In the genomic region with DNA sequence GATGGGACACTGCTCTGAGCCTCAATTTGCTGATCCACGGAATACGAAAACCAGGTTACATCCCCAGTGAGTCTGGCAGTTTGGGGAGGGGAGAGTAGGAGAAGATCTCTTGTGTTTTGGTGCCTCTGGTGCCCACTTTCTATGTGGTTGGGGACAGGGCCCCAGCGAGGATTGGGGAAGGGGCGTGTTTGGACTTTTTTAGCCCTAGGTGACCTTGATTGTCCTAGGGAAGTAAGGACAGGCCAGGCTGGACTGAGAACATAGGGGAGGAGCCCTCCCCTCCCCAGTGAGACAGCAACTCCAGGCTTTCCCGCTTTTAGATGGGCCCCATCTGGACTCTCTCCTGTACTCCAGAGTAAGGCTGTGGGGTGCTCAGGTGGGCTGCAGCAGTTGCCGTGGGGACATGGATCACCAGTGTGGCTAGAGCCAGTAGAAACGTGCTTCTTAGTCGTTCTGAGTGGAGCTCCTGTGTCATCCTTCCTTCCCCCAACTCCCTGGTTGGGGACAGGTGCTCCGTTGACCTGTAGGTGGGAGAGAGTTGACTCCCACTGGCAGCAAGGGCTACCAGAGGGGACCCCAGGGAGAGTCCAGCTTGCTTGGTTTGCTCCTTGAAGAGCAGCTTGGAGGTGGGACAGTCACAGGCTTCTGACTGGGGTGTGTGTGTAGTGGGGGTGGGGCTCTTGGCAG, we compare ENCODE assay signal across 2 cellular contexts.
TF ChIP-seq lines count a peak whose summit lies in the region.

No MANE protein-coding gene starts in this region.

TF ChIP-seq in SK-N-SH, 30 proteins besides CTCF, POLR2A, EP300 and RAD21 (continued from another document):
- TF ChIP-seq, protein P1, sequence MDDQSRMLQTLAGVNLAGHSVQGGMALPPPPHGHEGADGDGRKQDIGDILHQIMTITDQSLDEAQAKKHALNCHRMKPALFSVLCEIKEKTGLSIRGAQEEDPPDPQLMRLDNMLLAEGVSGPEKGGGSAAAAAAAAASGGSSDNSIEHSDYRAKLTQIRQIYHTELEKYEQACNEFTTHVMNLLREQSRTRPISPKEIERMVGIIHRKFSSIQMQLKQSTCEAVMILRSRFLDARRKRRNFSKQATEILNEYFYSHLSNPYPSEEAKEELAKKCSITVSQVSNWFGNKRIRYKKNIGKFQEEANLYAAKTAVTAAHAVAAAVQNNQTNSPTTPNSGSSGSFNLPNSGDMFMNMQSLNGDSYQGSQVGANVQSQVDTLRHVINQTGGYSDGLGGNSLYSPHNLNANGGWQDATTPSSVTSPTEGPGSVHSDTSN (IDR thresholded peaks at IDR 0.05) = no peak
- TF ChIP-seq NRF1 (IDR thresholded peaks at IDR 0.05; ENCODE audit: low read depth, low read length) = no peak
- no peak for TF ChIP-seq FOXM1 (IDR thresholded peaks at IDR 0.05; ENCODE audit: low read depth)
- TF ChIP-seq, protein P2, sequence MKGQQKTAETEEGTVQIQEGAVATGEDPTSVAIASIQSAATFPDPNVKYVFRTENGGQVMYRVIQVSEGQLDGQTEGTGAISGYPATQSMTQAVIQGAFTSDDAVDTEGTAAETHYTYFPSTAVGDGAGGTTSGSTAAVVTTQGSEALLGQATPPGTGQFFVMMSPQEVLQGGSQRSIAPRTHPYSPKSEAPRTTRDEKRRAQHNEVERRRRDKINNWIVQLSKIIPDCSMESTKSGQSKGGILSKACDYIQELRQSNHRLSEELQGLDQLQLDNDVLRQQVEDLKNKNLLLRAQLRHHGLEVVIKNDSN (IDR thresholded peaks at IDR 0.05; ENCODE audit: borderline replicate concordance, low read depth) = no peak
- TF ChIP-seq CHD2 (IDR thresholded peaks at IDR 0.05; ENCODE audit: low read length, partially characterized antibody) = no peak
- TF ChIP-seq RFX5 (IDR thresholded peaks at IDR 0.05; ENCODE audit: low read length) = no peak
- TF ChIP-seq JUND (IDR thresholded peaks at IDR 0.05) = no peak
- TF ChIP-seq, protein P3, sequence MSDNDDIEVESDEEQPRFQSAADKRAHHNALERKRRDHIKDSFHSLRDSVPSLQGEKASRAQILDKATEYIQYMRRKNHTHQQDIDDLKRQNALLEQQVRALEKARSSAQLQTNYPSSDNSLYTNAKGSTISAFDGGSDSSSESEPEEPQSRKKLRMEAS (IDR thresholded peaks at IDR 0.05; ENCODE audit: low read depth) = no peak
- no peak for TF ChIP-seq TCF12 (IDR thresholded peaks at IDR 0.05)
- TF ChIP-seq ELF1 (IDR thresholded peaks at IDR 0.05) = no peak
- TF ChIP-seq MEF2A (IDR thresholded peaks at IDR 0.05; ENCODE audit: borderline replicate concordance, low read depth) = no peak
- TF ChIP-seq, protein P4, sequence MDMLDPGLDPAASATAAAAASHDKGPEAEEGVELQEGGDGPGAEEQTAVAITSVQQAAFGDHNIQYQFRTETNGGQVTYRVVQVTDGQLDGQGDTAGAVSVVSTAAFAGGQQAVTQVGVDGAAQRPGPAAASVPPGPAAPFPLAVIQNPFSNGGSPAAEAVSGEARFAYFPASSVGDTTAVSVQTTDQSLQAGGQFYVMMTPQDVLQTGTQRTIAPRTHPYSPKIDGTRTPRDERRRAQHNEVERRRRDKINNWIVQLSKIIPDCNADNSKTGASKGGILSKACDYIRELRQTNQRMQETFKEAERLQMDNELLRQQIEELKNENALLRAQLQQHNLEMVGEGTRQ (IDR thresholded peaks at IDR 0.05; ENCODE audit: borderline replicate concordance, low read depth, low read length) = no peak
- no peak for TF ChIP-seq FOSL2 (IDR thresholded peaks at IDR 0.05; ENCODE audit: borderline replicate concordance, low read depth)
- TF ChIP-seq POLR2AphosphoS5 (IDR thresholded peaks at IDR 0.05; ENCODE audit: low read depth, low read length) = no peak
- TF ChIP-seq TAF1 (IDR thresholded peaks at IDR 0.05; ENCODE audit: borderline replicate concordance, low read depth, low read length) = no peak
- no peak for TF ChIP-seq SIN3A (IDR thresholded peaks at IDR 0.05; ENCODE audit: borderline replicate concordance, low read depth, low read length)
- no peak for TF ChIP-seq GABPA (IDR thresholded peaks at IDR 0.05; ENCODE audit: low read depth)
- no peak for TF ChIP-seq MXI1 (IDR thresholded peaks at IDR 0.05; ENCODE audit: low read depth, low read length)

TF ChIP-seq in SK-N-SH treated with all-trans-retinoic acid at 6 μM for 48 hours, 23 proteins besides CTCF, POLR2A, EP300 and RAD21 (continued from another document):
- TF ChIP-seq, protein P5, sequence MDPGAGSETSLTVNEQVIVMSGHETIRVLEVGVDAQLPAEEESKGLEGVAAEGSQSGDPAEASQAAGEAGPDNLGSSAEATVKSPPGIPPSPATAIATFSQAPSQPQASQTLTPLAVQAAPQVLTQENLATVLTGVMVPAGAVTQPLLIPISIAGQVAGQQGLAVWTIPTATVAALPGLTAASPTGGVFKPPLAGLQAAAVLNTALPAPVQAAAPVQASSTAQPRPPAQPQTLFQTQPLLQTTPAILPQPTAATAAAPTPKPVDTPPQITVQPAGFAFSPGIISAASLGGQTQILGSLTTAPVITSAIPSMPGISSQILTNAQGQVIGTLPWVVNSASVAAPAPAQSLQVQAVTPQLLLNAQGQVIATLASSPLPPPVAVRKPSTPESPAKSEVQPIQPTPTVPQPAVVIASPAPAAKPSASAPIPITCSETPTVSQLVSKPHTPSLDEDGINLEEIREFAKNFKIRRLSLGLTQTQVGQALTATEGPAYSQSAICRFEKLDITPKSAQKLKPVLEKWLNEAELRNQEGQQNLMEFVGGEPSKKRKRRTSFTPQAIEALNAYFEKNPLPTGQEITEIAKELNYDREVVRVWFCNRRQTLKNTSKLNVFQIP (CRISPR knock-in tag; IDR thresholded peaks at IDR 0.05; ENCODE audit: borderline replicate concordance, low read depth) = no peak
- TF ChIP-seq ZFP3 (CRISPR knock-in tag; IDR thresholded peaks at IDR 0.05) (no peak), BACH2 (CRISPR knock-in tag; IDR thresholded peaks at IDR 0.05; ENCODE audit: borderline replicate concordance) (no peak), OSR1 (CRISPR knock-in tag; IDR thresholded peaks at IDR 0.05) (no peak), TOX (CRISPR knock-in tag; IDR thresholded peaks at IDR 0.05; ENCODE audit: borderline replicate concordance) (no peak), RARB (CRISPR knock-in tag; IDR thresholded peaks at IDR 0.05) (no peak), ZNF70 (CRISPR knock-in tag; IDR thresholded peaks at IDR 0.05) (no peak), GLIS3 (CRISPR knock-in tag; IDR thresholded peaks at IDR 0.05) (no peak), ESRRG (CRISPR knock-in tag; IDR thresholded peaks at IDR 0.05) (no peak)
- TF ChIP-seq, protein P6, sequence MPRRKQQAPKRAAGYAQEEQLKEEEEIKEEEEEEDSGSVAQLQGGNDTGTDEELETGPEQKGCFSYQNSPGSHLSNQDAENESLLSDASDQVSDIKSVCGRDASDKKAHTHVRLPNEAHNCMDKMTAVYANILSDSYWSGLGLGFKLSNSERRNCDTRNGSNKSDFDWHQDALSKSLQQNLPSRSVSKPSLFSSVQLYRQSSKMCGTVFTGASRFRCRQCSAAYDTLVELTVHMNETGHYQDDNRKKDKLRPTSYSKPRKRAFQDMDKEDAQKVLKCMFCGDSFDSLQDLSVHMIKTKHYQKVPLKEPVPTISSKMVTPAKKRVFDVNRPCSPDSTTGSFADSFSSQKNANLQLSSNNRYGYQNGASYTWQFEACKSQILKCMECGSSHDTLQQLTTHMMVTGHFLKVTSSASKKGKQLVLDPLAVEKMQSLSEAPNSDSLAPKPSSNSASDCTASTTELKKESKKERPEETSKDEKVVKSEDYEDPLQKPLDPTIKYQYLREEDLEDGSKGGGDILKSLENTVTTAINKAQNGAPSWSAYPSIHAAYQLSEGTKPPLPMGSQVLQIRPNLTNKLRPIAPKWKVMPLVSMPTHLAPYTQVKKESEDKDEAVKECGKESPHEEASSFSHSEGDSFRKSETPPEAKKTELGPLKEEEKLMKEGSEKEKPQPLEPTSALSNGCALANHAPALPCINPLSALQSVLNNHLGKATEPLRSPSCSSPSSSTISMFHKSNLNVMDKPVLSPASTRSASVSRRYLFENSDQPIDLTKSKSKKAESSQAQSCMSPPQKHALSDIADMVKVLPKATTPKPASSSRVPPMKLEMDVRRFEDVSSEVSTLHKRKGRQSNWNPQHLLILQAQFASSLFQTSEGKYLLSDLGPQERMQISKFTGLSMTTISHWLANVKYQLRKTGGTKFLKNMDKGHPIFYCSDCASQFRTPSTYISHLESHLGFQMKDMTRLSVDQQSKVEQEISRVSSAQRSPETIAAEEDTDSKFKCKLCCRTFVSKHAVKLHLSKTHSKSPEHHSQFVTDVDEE (CRISPR knock-in tag; IDR thresholded peaks at IDR 0.05) = no peak
